Comparison of ENCODE assay signal across 11 cellular contexts in the genomic region with DNA sequence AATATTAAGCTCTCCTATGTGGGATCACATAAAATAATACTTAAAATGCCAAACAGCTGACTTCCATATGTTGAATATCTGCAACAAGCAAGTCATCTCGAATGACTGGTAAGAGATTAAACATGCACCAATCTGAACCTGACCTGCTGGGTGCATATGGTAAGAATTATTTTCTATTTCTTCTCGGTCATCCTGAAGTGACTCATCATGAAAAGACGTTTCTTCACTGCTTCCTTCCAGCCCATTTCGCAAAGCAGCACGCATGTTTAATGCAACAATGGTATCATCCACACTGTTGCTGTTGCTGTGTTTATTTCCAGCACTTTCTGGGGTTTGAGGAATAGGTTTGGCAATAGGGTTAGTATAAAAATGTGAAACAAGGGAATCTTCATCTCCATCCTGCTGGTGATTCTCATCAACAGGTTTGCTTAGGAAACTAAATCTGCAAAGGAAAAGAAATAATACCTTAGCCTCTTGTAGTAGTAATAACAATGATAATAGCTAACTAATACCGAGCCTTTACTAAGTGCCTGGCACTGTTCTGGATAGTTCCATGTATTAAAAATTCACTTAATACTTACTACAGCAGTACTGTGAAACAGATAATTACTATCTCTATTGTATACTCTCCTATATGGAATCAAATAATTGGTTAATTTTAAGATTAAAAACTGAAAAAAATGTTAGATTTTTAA. TPM values are rescaled to one million over a fixed set of nuclear protein-coding genes. Genes with fewer than 3 reads are reported as not detected.
DNase-seq lines count a peak whose midpoint lies in the region; ATAC-seq, FAIRE-seq and TF ChIP-seq lines count a peak whose summit lies in the region.
"Had no signal": no experiment of that assay in that cellular context is flagged by ENCODE, and none has a peak within 500 bp of the region (broad histone marks: within the 10 kb centered on the region; RNA-seq: fewer than 3 reads in every experiment).

No MANE protein-coding gene starts in this region.

- no peaks in the 10 kb centered on the region; the same call in 1 of the 2 replicates for H4K20me1 ChIP-seq in MM.1S (ENCODE audit: insufficient read depth, low read length)

- POLR2A ChIA-PET in HEK293T (lab: Yijun Ruan, JAX): no interaction called here

- no peaks in the 10 kb centered on the region for H3K9me3 ChIP-seq in MM.1S (replicated peaks; ENCODE audit: insufficient read depth, low read length)
- H3K9me3 ChIP-seq: Caco-2 had no signal

- peaks cover 4% of the 10 kb centered on the region; the same call in 1 of the 2 replicates for H3K79me2 ChIP-seq in MM.1S (ENCODE audit: low read length)

- DNase-seq in AG20443 (ENCODE audit: low spot score) (peak; percentile 87), MV-4-11 (lab: John Stamatoyannopoulos, UW) (peak; percentile 85), bronchial epithelial cell (ENCODE audit: low read depth) (peak; percentile 87), myocyte (ENCODE audit: low read depth) (peak; percentile 43), MM.1S (no peak), HEK293T (ENCODE audit: extremely low spot score) (no peak), NCI-H1417 (lab: John Stamatoyannopoulos, UW) (no peak)
- DNase-seq: Caco-2, retina had no signal

- CTCF ChIA-PET in HEK293T (lab: Yijun Ruan, JAX): no interaction called here

- no peak for FAIRE-seq in bronchial epithelial cell (lab: Jason Lieb, UNC)

- H3K9me2 ChIP-seq in MM.1S (replicated peaks; ENCODE audit: insufficient read depth, low read length): no peaks in the 10 kb centered on the region

- no peak overlapping the region for H3K4me2 ChIP-seq in MM.1S (ENCODE audit: low read depth, low read length)
- H3K4me2 ChIP-seq: PC-9 had no signal

- peaks cover 20% of the 10 kb centered on the region for H3K36me3 ChIP-seq in bronchial epithelial cell (ENCODE audit: control insufficient read depth, insufficient read depth, low read length)
- peaks cover 25% of the 10 kb centered on the region for H3K36me3 ChIP-seq in MM.1S (replicated peaks; ENCODE audit: insufficient read depth, low read length)

- TF ChIP-seq CTCF in bronchial epithelial cell (IDR thresholded peaks at IDR 0.05; ENCODE audit: insufficient read depth, low read length, severe bottlenecking) (no peak), MM.1S (IDR thresholded peaks at IDR 0.05; ENCODE audit: low read length) (no peak)

- H2AFZ ChIP-seq in MM.1S (ENCODE audit: low read length): no peak overlapping the region
- H2AFZ ChIP-seq: PC-9 had no signal

- no peak overlapping the region for H3K9ac ChIP-seq in MM.1S (ENCODE audit: low read length)

- no peaks in the 10 kb centered on the region for H3K4me1 ChIP-seq in MM.1S (ENCODE audit: low read length)
- H3K4me1 ChIP-seq: Caco-2 had no signal

- H3K27ac ChIP-seq in MM.1S (ENCODE audit: low read length): no peak overlapping the region
- H3K27ac ChIP-seq: PC-9 had no signal

- ATAC-seq in HG02571 (IDR thresholded peaks at IDR 0.05; ENCODE audit: unreplicated experiment): no peak

- H3K4me3 ChIP-seq in bronchial epithelial cell (ENCODE audit: low read depth, low read length) (no peak overlapping the region), MM.1S (ENCODE audit: low read length) (no peak overlapping the region)
- H3K4me3 ChIP-seq: PC-9 had no signal

- H3K27me3 ChIP-seq in bronchial epithelial cell (ENCODE audit: control insufficient read depth, insufficient read depth, low read length): no peaks in the 10 kb centered on the region
- H3K27me3 ChIP-seq in MM.1S (replicated peaks; ENCODE audit: insufficient read depth, low read length): no peaks in the 10 kb centered on the region

- H3F3A ChIP-seq in MM.1S (ENCODE audit: insufficient read depth, low read length): no peaks in the 10 kb centered on the region

TF ChIP-seq in HEK293T, 16 proteins besides CTCF, POLR2A, EP300 and RAD21:
- TF ChIP-seq ELF4 (IDR thresholded peaks at IDR 0.05) (no peak), NFRKB (IDR thresholded peaks at IDR 0.05) (no peak), HDGF (IDR thresholded peaks at IDR 0.05; ENCODE audit: borderline replicate concordance) (no peak), TARDBP (IDR thresholded peaks at IDR 0.05) (no peak)

RNA-seq across cellular contexts. Expression of a gene that starts 52.0 kb away (rescaled TPM):
- total RNA-seq in bronchial epithelial cell: 0.26 and 0.51 TPM in 2 replicates
- total RNA-seq in myocyte: 0.47 and 0.59 TPM in 2 replicates
- polyA plus RNA-seq in myocyte (2012): 0.68 TPM

Comparison
In these comparisons a context has a peak if more than half of its experiments do, and no peak if none do; other contexts are left out.
1. DNase-seq: peak in AG20443 (single experiment), MV-4-11 (single experiment), bronchial epithelial cell (single experiment) and myocyte (single experiment); none in MM.1S (single experiment), HEK293T (single experiment) and NCI-H1417 (0 of 3).